ENCODE assay signal across 8 cellular contexts in the genomic region with DNA sequence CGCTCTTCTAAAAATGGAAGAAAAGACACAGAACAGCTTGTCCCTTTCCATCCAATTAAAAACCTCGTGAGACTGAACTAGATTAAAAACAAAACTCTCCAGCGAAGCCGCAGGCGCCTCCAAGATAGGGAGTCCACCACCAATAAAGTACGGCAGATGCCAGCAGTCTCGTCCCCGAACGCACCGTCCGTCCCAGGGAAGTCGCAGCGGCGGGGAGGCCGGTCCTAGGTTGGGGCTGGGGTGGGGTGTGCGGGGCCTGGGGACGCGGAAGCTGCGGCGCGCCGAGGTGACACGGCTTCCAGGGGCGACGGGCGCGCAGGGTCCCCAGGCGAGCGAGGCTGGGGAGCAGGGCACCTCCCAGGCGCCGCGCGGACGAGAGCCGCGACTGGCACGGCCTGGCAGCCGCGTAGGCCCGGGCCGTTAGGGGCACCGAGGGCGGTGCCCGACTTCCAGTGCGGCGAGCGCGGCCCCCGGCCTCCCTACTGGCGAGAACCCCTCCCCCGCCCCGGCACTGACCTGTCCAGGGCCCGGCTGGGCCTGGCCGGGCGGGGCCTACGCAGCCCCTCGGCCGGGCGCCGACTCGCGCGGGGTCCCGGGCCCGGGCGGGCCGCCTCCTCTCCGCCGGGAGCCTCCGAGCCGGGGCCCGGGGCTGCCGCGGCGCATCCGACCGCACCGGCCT. TPM values are rescaled to one million over a fixed set of nuclear protein-coding genes. Genes with fewer than 3 reads are reported as not detected.
DNase-seq lines count a peak whose midpoint lies in the region; ATAC-seq, FAIRE-seq and TF ChIP-seq lines count a peak whose summit lies in the region.

No MANE protein-coding gene starts in this region.

- DNase-seq in BJ (ENCODE audit: low read depth) (no peak), GM19239 (ENCODE audit: insufficient read length, low spot score) (peak; percentile 55), T-helper 17 cell (peak; percentile 20 to 46 (median 39)), K562 (ENCODE audit: extremely low read depth in 1 of 4, low spot score in 3 of 4) (peak in 3 of 4 experiments; percentile 63 to 77 (median 76)), iris pigment epithelial cell (ENCODE audit: low read depth) (peak; percentile 67)
- peak in 3 of 4 experiments; percentile 12 to 38 (median 28) for DNase-seq in stimulated activated CD4-positive, alpha-beta T cell treated with anti-CD3 and anti-CD28 coated beads, Interleukin-1b, Interleukin-23, amount 100 ng/mL, for 24 hours (ENCODE audit: low read depth in 4 of 4, low spot score in 1 of 4)

- peak overlapping the region; percentile 74 for H3K27ac ChIP-seq in K562 (ENCODE audit: extremely low read depth, low read depth, low read length)

- peaks cover 4% of the 10 kb centered on the region for H3K36me3 Mint-ChIP-seq in T-helper 17 cell (ENCODE audit: low read depth)

- CTCF ChIA-PET in BJ (lab: Yijun Ruan, JAX): interaction anchor here (1.0 to 2.3 kb wide), 7 partner anchors 10 to 107 kb away, joined by 3 to 8 read pairs (median 3); no protein-coding TSS in a partner anchor
- CTCF ChIA-PET in K562 (lab: Yijun Ruan, JAX; ENCODE audit: low intra/inter-chr PET ratio): no interaction called here

- no peak for TF ChIP-seq POLR2A in K562 (conservative IDR thresholded peaks at IDR 0.05)

- 0 out of 2 replicates have a peak, but pooled peaks cover 13% of the 10 kb centered on the region for H4K20me1 ChIP-seq in K562 (replicated peaks; ENCODE audit: control insufficient read depth, insufficient read depth, low read length)

- peaks cover 42% of the 10 kb centered on the region for H3K4me1 Mint-ChIP-seq in T-helper 17 cell

- H3K4me3 ChIP-seq in BJ (ENCODE audit: low read depth, low read length): peak overlapping the region; percentile 82
- H3K4me3 ChIP-seq in K562: peak overlapping the region; percentile 71

- peak overlapping the region; percentile 76 to 98 for H3K9ac ChIP-seq in K562 (ENCODE audit: insufficient read depth in 1 of 2, low read depth in 2 of 2, low read length in 2 of 2)

- TF ChIP-seq CTCF in BJ (IDR thresholded peaks at IDR 0.05; ENCODE audit: insufficient read depth, low read depth, low read length): no peak
- no peak for TF ChIP-seq CTCF in K562 (IDR thresholded peaks at IDR 0.05 in 2 of 3, conservative IDR thresholded peaks at IDR 0.05 in 1 of 3; ENCODE audit: insufficient read depth in 2 of 3, low read depth in 1 of 3, low read length in 3 of 3)

- peaks cover 62% of the 10 kb centered on the region for H3K79me2 ChIP-seq in K562 (ENCODE audit: control insufficient read depth, insufficient read depth, low read length)

- 0% methylated on average over 38 of the region's 78 CpGs for WGBS in K562 (ENCODE audit: insufficient coverage, low coverage, missing lambda C conversion rate)

- no peak for TF ChIP-seq EP300 in K562 (IDR thresholded peaks at IDR 0.05; ENCODE audit: low read length)

- no peaks in the 10 kb centered on the region for H3K27me3 Mint-ChIP-seq in T-helper 17 cell

- no peak; a peak in 1 of 4 replicates for TF ChIP-seq RAD21 in K562 (CRISPR knock-in tag; conservative IDR thresholded peaks at IDR 0.05 in 1 of 2, IDR thresholded peaks at IDR 0.05 in 1 of 2)

- FAIRE-seq in GM19239 (lab: Jason Lieb, UNC) (no peak), K562 (lab: Jason Lieb, UNC) (no peak)

- H3K9me3 ChIP-seq in T-helper 17 cell (ENCODE audit: control insufficient read depth, low read length, poor library complexity, severe bottlenecking): no peaks in the 10 kb centered on the region
- no peaks in the 10 kb centered on the region for H3K9me3 ChIP-seq in K562 (replicated peaks; ENCODE audit: control insufficient read depth, insufficient read depth, low read depth, low read length)

- POLR2A ChIA-PET in BJ (lab: Charles Lee): no interaction called here
- POLR2A ChIA-PET in K562 (lab: Yijun Ruan, JAX): interaction anchor here (0.6 to 1.5 kb wide), 7 partner anchors 9 to 168 kb away, joined by 3 to 6 read pairs (median 3); partner anchors contain the start of gene TRIM62

- H3K9me1 ChIP-seq in K562 (ENCODE audit: control insufficient read depth, insufficient read depth, low read length): no peaks in the 10 kb centered on the region

- H2AFZ ChIP-seq in K562 (ENCODE audit: low read depth, low read length): peak overlapping the region; percentile 47; the same call in 1 of the 2 replicates

- ATAC-seq in HG03354 (IDR thresholded peaks at IDR 0.05; ENCODE audit: poor library complexity, severe bottlenecking, unreplicated experiment): peak; percentile 39
- peak; percentile 46 for ATAC-seq in T-helper 17 cell
- ATAC-seq in K562: peak; percentile 63
- no peak for ATAC-seq in GM18520 (IDR thresholded peaks at IDR 0.05; ENCODE audit: unreplicated experiment)

- intact Hi-C loops in K562 (cut with micrococcal nuclease): no loop called here

- H3K4me2 ChIP-seq in K562 (ENCODE audit: insufficient read depth, low read length): peak overlapping the region; percentile 79

- in situ Hi-C loops in K562 (cut with MboI): no loop called here

- peaks cover 7% of the 10 kb centered on the region for H3K36me3 ChIP-seq in BJ (ENCODE audit: control insufficient read depth, insufficient read depth, low read length)
- H3K36me3 ChIP-seq in K562 (ENCODE audit: control insufficient read depth, insufficient read depth, low read length): peaks cover 25% of the 10 kb centered on the region; the same call in 2 of the 3 replicates

- peak overlapping the region; percentile 97 for H3K4me3 Mint-ChIP-seq in T-helper 17 cell

- H3K27me3 ChIP-seq in BJ (ENCODE audit: control insufficient read depth, insufficient read depth, low read length) (no peaks in the 10 kb centered on the region), K562 (ENCODE audit: control insufficient read depth in 2 of 2, insufficient read depth in 2 of 2, low read length in 2 of 2) (no peaks in the 10 kb centered on the region)

- peak overlapping the region; percentile 83 for H3K27ac Mint-ChIP-seq in T-helper 17 cell

- BruUV-seq in K562 (replicated peaks; lab: Mats Ljungman, UMichigan): no TSS peak

- H3K4me1 ChIP-seq in K562 (replicated peaks in 1 of 2; ENCODE audit: control insufficient read depth in 2 of 2, insufficient read depth in 2 of 2, low read length in 2 of 2): peaks cover 30 to 32% of the 10 kb centered on the region in 2 experiments

TF ChIP-seq in K562, 482 proteins besides CTCF, POLR2A, EP300 and RAD21 (continues in another document):
- TF ChIP-seq SMAD4 (CRISPR knock-in tag; conservative IDR thresholded peaks at IDR 0.05) (peak; percentile 25; the same call in 1 of the 2 replicates), HNRNPL (IDR thresholded peaks at IDR 0.05; ENCODE audit: low read depth, low read length) (peak; percentile 95), CTBP1 (IDR thresholded peaks at IDR 0.05; ENCODE audit: borderline replicate concordance) (peak; percentile 69), GATAD2B (IDR thresholded peaks at IDR 0.05; ENCODE audit: borderline replicate concordance) (peak; percentile 45; the same call in 1 of the 2 replicates), BDP1 (IDR thresholded peaks at IDR 0.05; ENCODE audit: insufficient read depth, insufficient read length) (no peak), ZNF311 (CRISPR knock-in tag; IDR thresholded peaks at IDR 0.05) (no peak), NONO (IDR thresholded peaks at IDR 0.05; ENCODE audit: low read depth in 2 of 2, low read length in 1 of 2) (peak in 1 of 2 experiments; percentile 73; a peak in 1 of 4 replicates), ZNF175 (CRISPR knock-in tag; IDR thresholded peaks at IDR 0.05; ENCODE audit: low read depth) (0 out of 2 replicates have a peak, but pooled peaks have one; percentile 51), CHD1 (IDR thresholded peaks at IDR 0.05; ENCODE audit: low read length) (peak; percentile 54), YY1 (IDR thresholded peaks at IDR 0.05; ENCODE audit: borderline replicate concordance in 1 of 3, control insufficient read depth in 1 of 3, extremely low read depth in 1 of 3, insufficient read depth in 3 of 3, insufficient read length in 1 of 3, insufficient replicate concordance in 2 of 3, low read depth in 1 of 3, low read length in 2 of 3) (peak in 1 of 3 experiments; percentile 41), NUFIP1 (IDR thresholded peaks at IDR 0.05; ENCODE audit: partially characterized antibody) (no peak), LCOR (CRISPR knock-in tag; IDR thresholded peaks at IDR 0.05) (no peak), MAZ (CRISPR knock-in tag; conservative IDR thresholded peaks at IDR 0.05 in 1 of 2, IDR thresholded peaks at IDR 0.05 in 1 of 2) (peak in 1 of 2 experiments; percentile 49; a peak in 1 of 4 replicates), CREM (IDR thresholded peaks at IDR 0.05; ENCODE audit: low read depth) (peak; percentile 79), PHF8 (IDR thresholded peaks at IDR 0.05; ENCODE audit: borderline replicate concordance, low read length) (peak; percentile 65; the same call in 1 of the 2 replicates), MCM5 (IDR thresholded peaks at IDR 0.05; ENCODE audit: low read depth) (no peak), CEBPB (tag; IDR thresholded peaks at IDR 0.05) (no peak)
- TF ChIP-seq, protein P1, sequence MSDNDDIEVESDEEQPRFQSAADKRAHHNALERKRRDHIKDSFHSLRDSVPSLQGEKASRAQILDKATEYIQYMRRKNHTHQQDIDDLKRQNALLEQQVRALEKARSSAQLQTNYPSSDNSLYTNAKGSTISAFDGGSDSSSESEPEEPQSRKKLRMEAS (CRISPR knock-in tag; IDR thresholded peaks at IDR 0.05): no peak

RNA-seq across cellular contexts. Expression of gene A3GALT2, which starts 28.3 kb away (rescaled TPM):
- polyA plus RNA-seq in BJ (2011; rRNA removed) (not detected in 2 replicates), K562 (2011; rRNA removed) (not detected in 2 replicates), K562 (2014; fragmentation: Illumina TruSeq; extraction: Trizol) (not detected in 2 replicates), K562 (2014; fragmentation: Nextera tagmentation; extraction: Ambion mirVana) (not detected), K562 (2014; rRNA removed) (not detected in 2 replicates)
- not detected in 2 replicates for polyA minus RNA-seq in BJ (2011; rRNA and poly(A)+ RNA removed)
- total RNA-seq in T-helper 17 cell (under 1 TPM in 1 of 2 donors, not detected in 1; 0.37 TPM), K562 (2014; rRNA removed) (not detected in 2 replicates), K562 (2014; rRNA removed; fragmentation: Illumina TruSeq; extraction: Trizol) (not detected in 2 replicates), K562 (2015; rRNA removed; fragmentation: Illumina TruSeq; extraction: Trizol) (not detected in 2 replicates), K562 (2021) (not detected in 2 replicates)
- not detected in 2 replicates for total RNA-seq in K562 (2011; cell fraction: chromatin; rRNA removed; ENCODE audit: low replicate concordance)
- not detected in 2 replicates for total RNA-seq in K562 (2011; cell fraction: nucleolus; rRNA removed)
- total RNA-seq in K562 (2011; cell fraction: nucleoplasm; rRNA removed): not detected in 2 replicates
- not detected in 2 replicates for polyA plus RNA-seq in K562 (2011; cell fraction: cytosol; rRNA removed)
- not detected in 2 replicates for polyA plus RNA-seq in K562 (2011; cell fraction: nucleus; rRNA removed)
- polyA plus RNA-seq in K562 (2012): not detected in 2 replicates
- not detected in 2 replicates for polyA minus RNA-seq in K562 (2011; rRNA and poly(A)+ RNA removed)
- polyA minus RNA-seq in K562 (2011; cell fraction: cytosol; rRNA and poly(A)+ RNA removed): not detected in 2 replicates
- polyA minus RNA-seq in K562 (2011; cell fraction: nucleus; rRNA and poly(A)+ RNA removed): not detected in 2 replicates
